In the genomic region with DNA sequence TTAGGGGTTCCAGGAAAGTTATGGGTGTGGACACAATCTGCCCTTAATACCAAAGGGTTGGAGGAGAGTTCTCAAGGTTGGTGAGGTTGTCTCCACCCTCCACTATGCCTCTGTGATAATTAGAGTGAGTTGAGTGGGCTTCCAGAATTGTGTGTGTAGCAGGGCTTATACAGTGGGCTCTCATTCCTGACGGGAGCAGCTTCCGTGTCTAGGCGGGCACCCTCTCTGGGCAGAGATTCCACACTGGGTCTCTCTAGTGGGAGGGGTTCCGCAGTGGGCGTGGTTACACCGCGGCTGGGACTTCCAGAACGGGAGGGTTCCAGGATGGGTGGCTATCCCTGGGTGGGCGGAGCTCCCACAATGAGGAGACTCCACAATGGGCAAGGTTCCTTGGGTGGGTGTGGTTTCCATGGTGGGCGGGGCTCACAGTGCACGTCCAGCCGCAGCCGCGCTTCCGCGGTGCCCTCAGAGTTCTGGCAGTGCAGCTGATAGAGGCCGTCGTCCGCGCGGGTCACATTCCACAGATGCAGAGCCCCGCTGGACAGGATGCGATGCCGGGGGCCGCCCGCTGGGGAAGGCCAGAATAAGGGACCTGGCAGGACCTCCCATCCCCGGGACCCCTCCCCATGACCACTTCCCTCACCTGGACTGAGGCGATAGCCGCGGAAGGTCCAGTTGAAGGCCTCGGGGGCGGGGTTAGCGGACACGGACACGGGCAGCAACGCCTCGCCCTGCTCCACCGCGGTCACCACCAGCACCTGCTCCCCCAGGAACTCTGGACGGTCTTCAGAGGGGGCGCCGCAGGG, we compare ENCODE assay signal across 14 cellular contexts. TPM values are rescaled to one million over a fixed set of nuclear protein-coding genes. Genes with fewer than 3 reads are reported as not detected.
DNase-seq lines count a peak whose midpoint lies in the region; ATAC-seq, FAIRE-seq and TF ChIP-seq lines count a peak whose summit lies in the region.
"Had no signal": no experiment of that assay in that cellular context is flagged by ENCODE, and none has a peak within 500 bp of the region (broad histone marks: within the 10 kb centered on the region; RNA-seq: fewer than 3 reads in every experiment).

No MANE protein-coding gene starts in this region.

- H3K4me3 ChIP-seq in HUES48 (ENCODE audit: low read depth, low read length): peak overlapping the region; percentile 48; the same call in 1 of the 2 replicates
- H3K4me3 ChIP-seq in K562: no peak overlapping the region
- peak overlapping the region; percentile 4 for H3K4me3 ChIP-seq in mucosa of stomach (ENCODE audit: low read length)
- no peak overlapping the region for H3K4me3 ChIP-seq in kidney (ENCODE audit: low read length in 2 of 2)

- H4K20me1 ChIP-seq in K562 (replicated peaks; ENCODE audit: control insufficient read depth, insufficient read depth, low read length): peaks cover 10% of the 10 kb centered on the region

- H2AFZ ChIP-seq in K562 (ENCODE audit: low read depth, low read length): peak overlapping the region; percentile 57; the same call in 1 of the 2 replicates

- no TSS peak for BruUV-seq in K562 (replicated peaks; lab: Mats Ljungman, UMichigan)

- WGBS in K562 (ENCODE audit: insufficient coverage, low coverage, missing lambda C conversion rate): 2% methylated on average over 40 of the region's 42 CpGs

- TF ChIP-seq RAD21 in K562 (CRISPR knock-in tag; conservative IDR thresholded peaks at IDR 0.05 in 1 of 2, IDR thresholded peaks at IDR 0.05 in 1 of 2): no peak

- H3K79me2 ChIP-seq in K562 (ENCODE audit: control insufficient read depth, insufficient read depth, low read length): no peaks in the 10 kb centered on the region

- CTCF ChIA-PET in K562 (lab: Yijun Ruan, JAX; ENCODE audit: low intra/inter-chr PET ratio): interaction anchor here (0.6 kb wide), 1 partner anchor 597 kb away, joined by 3 read pairs; no protein-coding TSS in a partner anchor

- in situ Hi-C loops in K562 (cut with MboI): no loop called here

- H3K4me1 ChIP-seq in HUES48 (ENCODE audit: control insufficient read depth, insufficient read depth, low read length) (peaks cover 6% of the 10 kb centered on the region; the same call in 1 of the 2 replicates), K562 (replicated peaks in 1 of 2; ENCODE audit: control insufficient read depth in 2 of 2, insufficient read depth in 2 of 2, low read length in 2 of 2) (peaks cover 9 to 27% of the 10 kb centered on the region in 2 experiments), mucosa of stomach (ENCODE audit: control insufficient read depth, insufficient read depth, low read length) (peaks cover 26% of the 10 kb centered on the region), kidney (ENCODE audit: control insufficient read depth in 1 of 2, insufficient read depth in 1 of 2, low read depth in 1 of 2, low read length in 2 of 2) (peaks cover 0 to 5% of the 10 kb centered on the region in 2 donors)

- H3K9me1 ChIP-seq in K562 (ENCODE audit: control insufficient read depth, insufficient read depth, low read length): peaks cover 8% of the 10 kb centered on the region

- H3K27ac ChIP-seq in HUES48 (ENCODE audit: low read depth, low read length): no peak overlapping the region
- no peak overlapping the region for H3K27ac ChIP-seq in K562 (ENCODE audit: extremely low read depth, low read depth, low read length)
- H3K27ac ChIP-seq in kidney (ENCODE audit: low read depth in 2 of 2, low read length in 2 of 2): no peak overlapping the region

- TF ChIP-seq EP300 in K562 (IDR thresholded peaks at IDR 0.05; ENCODE audit: low read length): no peak

- H3K9ac ChIP-seq in HUES48 (ENCODE audit: low read depth, low read length) (no peak overlapping the region), K562 (ENCODE audit: insufficient read depth in 1 of 2, low read depth in 2 of 2, low read length in 2 of 2) (peak overlapping the region in 1 of 2 experiments; percentile 45; a peak in 1 of 4 replicates), mucosa of stomach (ENCODE audit: low read length) (no peak overlapping the region), kidney (ENCODE audit: low read length in 2 of 2) (no peak overlapping the region)

- ATAC-seq in K562 (peak; percentile 84), GM19023 (IDR thresholded peaks at IDR 0.05; ENCODE audit: unreplicated experiment) (no peak)
- ATAC-seq: activated CD4-positive, CD25-positive, alpha-beta regulatory T cell treated with anti-CD3 and anti-CD28 coated beads, Interleukin-2, amount 50 U/mL, for 24 hours had no signal

- TF ChIP-seq POLR2A in K562 (conservative IDR thresholded peaks at IDR 0.05): no peak

- TF ChIP-seq CTCF in K562 (IDR thresholded peaks at IDR 0.05 in 2 of 3, conservative IDR thresholded peaks at IDR 0.05 in 1 of 3; ENCODE audit: insufficient read depth in 2 of 3, low read depth in 1 of 3, low read length in 3 of 3): no peak
- TF ChIP-seq CTCF in kidney (IDR thresholded peaks at IDR 0.05; ENCODE audit: borderline replicate concordance, extremely low read depth, insufficient read depth): no peak

- H3K27me3 ChIP-seq in HUES48 (ENCODE audit: control insufficient read depth, insufficient read depth, low read length) (peaks cover 55% of the 10 kb centered on the region), K562 (ENCODE audit: control insufficient read depth in 2 of 2, insufficient read depth in 2 of 2, low read length in 2 of 2) (peaks cover 24 to 48% of the 10 kb centered on the region in 2 experiments), mucosa of stomach (ENCODE audit: control insufficient read depth, insufficient read depth, low read length) (peaks cover 38% of the 10 kb centered on the region)

- H3K9me3 ChIP-seq in HUES48 (ENCODE audit: control insufficient read depth, insufficient read depth, low read length): no peaks in the 10 kb centered on the region
- no peaks in the 10 kb centered on the region for H3K9me3 ChIP-seq in K562 (replicated peaks; ENCODE audit: control insufficient read depth, insufficient read depth, low read depth, low read length)
- H3K9me3 ChIP-seq in mucosa of stomach (ENCODE audit: control insufficient read depth, low read length): no peaks in the 10 kb centered on the region
- no peaks in the 10 kb centered on the region for H3K9me3 ChIP-seq in kidney (ENCODE audit: control insufficient read depth in 1 of 2, low read length in 2 of 2)

- POLR2A ChIA-PET in K562 (lab: Yijun Ruan, JAX): interaction anchor here (0.6 to 1.7 kb wide), 3 partner anchors 13 to 170 kb away, joined by 3 to 5 read pairs (median 4); a partner anchor contains a TSS

- peak; percentile 48 for DNase-seq in DMS153 (lab: John Stamatoyannopoulos, UW)
- peak; percentile 81 to 93 (median 88) for DNase-seq in K562 (ENCODE audit: extremely low read depth in 1 of 4, low spot score in 3 of 4)
- DNase-seq in NK-92 (lab: John Stamatoyannopoulos, UW; ENCODE audit: unreplicated experiment): no peak
- no peak for DNase-seq in dedifferentiated amniotic fluid mesenchymal stem cell (ENCODE audit: extremely low spot score)
- DNase-seq in kidney: no peak
- DNase-seq: activated naive CD8-positive, alpha-beta T cell treated with anti-CD3 and anti-CD28 coated beads, Interleukin-2, amount 10 ng/mL, durations not matched to agents 7 days and 5 days; Kasumi-1; kidney glomerular epithelial cell had no signal

- FAIRE-seq in K562 (lab: Jason Lieb, UNC) (peak; percentile 92), kidney (lab: Jason Lieb, UNC) (no peak)

- intact Hi-C loops in K562 (cut with micrococcal nuclease) (no loop called here), kidney (cut with DNase I) (no loop called here)

- H3K36me3 ChIP-seq in HUES48 (ENCODE audit: control insufficient read depth, insufficient read depth, low read length): no peaks in the 10 kb centered on the region
- H3K36me3 ChIP-seq in K562 (ENCODE audit: control insufficient read depth, insufficient read depth, low read length): no peaks in the 10 kb centered on the region
- H3K36me3 ChIP-seq in mucosa of stomach (ENCODE audit: control insufficient read depth, insufficient read depth, low read length): no peaks in the 10 kb centered on the region
- no peaks in the 10 kb centered on the region for H3K36me3 ChIP-seq in kidney (ENCODE audit: control insufficient read depth in 1 of 2, insufficient read depth in 2 of 2, low read length in 2 of 2)

- peak overlapping the region; percentile 36 for H3K4me2 ChIP-seq in K562 (ENCODE audit: insufficient read depth, low read length)

RNA-seq across cellular contexts. Expression of a gene that starts 8.4 kb away (rescaled TPM):
- total RNA-seq in K562 (2011; cell fraction: chromatin; rRNA removed; ENCODE audit: low replicate concordance): 0.32 TPM in 1 of 2 replicates, not detected in the other
- 0.17 and 0.39 TPM in 2 replicates for total RNA-seq in K562 (2011; cell fraction: nucleolus; rRNA removed)
- total RNA-seq in K562 (2011; cell fraction: nucleoplasm; rRNA removed): not detected in 2 replicates
- 0.23 TPM in 1 of 2 replicates, not detected in the other for total RNA-seq in K562 (2014; rRNA removed)
- not detected in 2 replicates for total RNA-seq in K562 (2014; rRNA removed; fragmentation: Illumina TruSeq; extraction: Trizol)
- not detected in 2 replicates for total RNA-seq in K562 (2015; rRNA removed; fragmentation: Illumina TruSeq; extraction: Trizol)
- 0.04 TPM in 1 of 2 replicates, not detected in the other for total RNA-seq in K562 (2021)
- 0.01 and 0.12 TPM in 2 replicates for polyA plus RNA-seq in K562 (2011; rRNA removed)
- polyA plus RNA-seq in K562 (2011; cell fraction: cytosol; rRNA removed): 0.04 TPM in 1 of 2 replicates, not detected in the other
- polyA plus RNA-seq in K562 (2011; cell fraction: nucleus; rRNA removed): 0.10 and 0.21 TPM in 2 replicates
- polyA plus RNA-seq in K562 (2012): 0.12 and 3.3 TPM in 2 replicates
- polyA plus RNA-seq in K562 (2014; fragmentation: Illumina TruSeq; extraction: Trizol): not detected in 2 replicates
- polyA plus RNA-seq in K562 (2014; fragmentation: Nextera tagmentation; extraction: Ambion mirVana): not detected
- 0.03 and 0.28 TPM in 2 replicates for polyA plus RNA-seq in K562 (2014; rRNA removed)
- polyA minus RNA-seq in K562 (2011; rRNA and poly(A)+ RNA removed): not detected in 2 replicates
- polyA minus RNA-seq in K562 (2011; cell fraction: cytosol; rRNA and poly(A)+ RNA removed): not detected in 2 replicates
- not detected in 2 replicates for polyA minus RNA-seq in K562 (2011; cell fraction: nucleus; rRNA and poly(A)+ RNA removed)
- 0.25 TPM for total RNA-seq in kidney
- 39.7 TPM for polyA plus RNA-seq in kidney (ENCODE audit: insufficient read depth, low read depth, low replicate concordance)
- total RNA-seq: OCI-LY7, pulmonary artery endothelial cell had no signal

RNA-seq across cellular contexts. Expression of a gene that starts 12.8 kb away (rescaled TPM):
- total RNA-seq in K562 (2011; cell fraction: chromatin; rRNA removed; ENCODE audit: low replicate concordance): 0.42 TPM in 1 of 2 replicates, not detected in the other
- total RNA-seq in K562 (2011; cell fraction: nucleolus; rRNA removed): 0.26 and 0.50 TPM in 2 replicates
- total RNA-seq in K562 (2011; cell fraction: nucleoplasm; rRNA removed): 0.15 and 0.23 TPM in 2 replicates
- total RNA-seq in K562 (2014; rRNA removed) (not detected in 2 replicates), K562 (2014; rRNA removed; fragmentation: Illumina TruSeq; extraction: Trizol) (not detected in 2 replicates), K562 (2015; rRNA removed; fragmentation: Illumina TruSeq; extraction: Trizol) (0.04 and 0.07 TPM in 2 replicates), K562 (2021) (0.09 and 0.16 TPM in 2 replicates), kidney (not detected)
- polyA plus RNA-seq in K562 (2011; rRNA removed) (0.08 and 0.10 TPM in 2 replicates), K562 (2014; fragmentation: Illumina TruSeq; extraction: Trizol) (0.04 TPM in 1 of 2 replicates, not detected in the other), K562 (2014; fragmentation: Nextera tagmentation; extraction: Ambion mirVana) (under 1 TPM in 1 of 2 experiments, not detected in 1; 0.01 TPM), K562 (2014; rRNA removed) (0.11 and 0.12 TPM in 2 replicates), kidney (ENCODE audit: insufficient read depth, low read depth, low replicate concordance) (0.82 TPM)
- polyA plus RNA-seq in K562 (2011; cell fraction: cytosol; rRNA removed): 0.07 and 0.13 TPM in 2 replicates
- 0.22 and 0.41 TPM in 2 replicates for polyA plus RNA-seq in K562 (2011; cell fraction: nucleus; rRNA removed)
- 0.05 and 0.11 TPM in 2 replicates for polyA plus RNA-seq in K562 (2012)
- 0.07 TPM in 1 of 2 replicates, not detected in the other for polyA minus RNA-seq in K562 (2011; rRNA and poly(A)+ RNA removed)
- not detected in 2 replicates for polyA minus RNA-seq in K562 (2011; cell fraction: cytosol; rRNA and poly(A)+ RNA removed)
- polyA minus RNA-seq in K562 (2011; cell fraction: nucleus; rRNA and poly(A)+ RNA removed): 0.13 TPM in 1 of 2 replicates, not detected in the other
- total RNA-seq: pulmonary artery endothelial cell had no signal

RNA-seq across cellular contexts. Expression of a gene that starts 24.5 kb away (rescaled TPM):
- total RNA-seq in K562 (2011; cell fraction: chromatin; rRNA removed; ENCODE audit: low replicate concordance): 3.3 and 19.3 TPM in 2 replicates
- 8.6 and 11.2 TPM in 2 replicates for total RNA-seq in K562 (2011; cell fraction: nucleolus; rRNA removed)
- total RNA-seq in K562 (2011; cell fraction: nucleoplasm; rRNA removed): 7.1 and 7.3 TPM in 2 replicates
- total RNA-seq in K562 (2014; rRNA removed) (5.8 and 9.0 TPM in 2 replicates), K562 (2014; rRNA removed; fragmentation: Illumina TruSeq; extraction: Trizol) (2.3 and 3.0 TPM in 2 replicates), K562 (2015; rRNA removed; fragmentation: Illumina TruSeq; extraction: Trizol) (1.4 and 3.3 TPM in 2 replicates), K562 (2021) (6.9 and 9.9 TPM in 2 replicates), kidney (3.8 TPM)
- polyA plus RNA-seq in K562 (2011; rRNA removed) (4.7 and 8.9 TPM in 2 replicates), K562 (2014; fragmentation: Illumina TruSeq; extraction: Trizol) (6.6 and 7.8 TPM in 2 replicates), K562 (2014; fragmentation: Nextera tagmentation; extraction: Ambion mirVana) (under 1 TPM; 0.69 to 0.87 TPM), K562 (2014; rRNA removed) (6.0 and 8.2 TPM in 2 replicates), kidney (ENCODE audit: insufficient read depth, low read depth, low replicate concordance) (13.6 TPM)
- polyA plus RNA-seq in K562 (2011; cell fraction: cytosol; rRNA removed): 6.1 and 8.3 TPM in 2 replicates
- 16.1 and 16.8 TPM in 2 replicates for polyA plus RNA-seq in K562 (2011; cell fraction: nucleus; rRNA removed)
- 8.7 and 13.6 TPM in 2 replicates for polyA plus RNA-seq in K562 (2012)
- polyA minus RNA-seq in K562 (2011; rRNA and poly(A)+ RNA removed): 1.1 and 1.4 TPM in 2 replicates
- polyA minus RNA-seq in K562 (2011; cell fraction: cytosol; rRNA and poly(A)+ RNA removed): 2.1 and 4.9 TPM in 2 replicates
- polyA minus RNA-seq in K562 (2011; cell fraction: nucleus; rRNA and poly(A)+ RNA removed): 4.7 and 6.4 TPM in 2 replicates

RNA-seq across cellular contexts. Expression of a gene that starts 31.2 kb away (rescaled TPM):
- total RNA-seq in K562 (2011; cell fraction: chromatin; rRNA removed; ENCODE audit: low replicate concordance): not detected in 2 replicates
- total RNA-seq in K562 (2011; cell fraction: nucleolus; rRNA removed): not detected in 2 replicates
- not detected in 2 replicates for total RNA-seq in K562 (2011; cell fraction: nucleoplasm; rRNA removed)
- total RNA-seq in K562 (2014; rRNA removed) (not detected in 2 replicates), K562 (2014; rRNA removed; fragmentation: Illumina TruSeq; extraction: Trizol) (not detected in 2 replicates), K562 (2015; rRNA removed; fragmentation: Illumina TruSeq; extraction: Trizol) (not detected in 2 replicates), K562 (2021) (not detected in 2 replicates), kidney (9.0 TPM)
- polyA plus RNA-seq in K562 (2011; rRNA removed) (not detected in 2 replicates), K562 (2014; fragmentation: Illumina TruSeq; extraction: Trizol) (not detected in 2 replicates), K562 (2014; fragmentation: Nextera tagmentation; extraction: Ambion mirVana) (not detected), K562 (2014; rRNA removed) (not detected in 2 replicates), kidney (ENCODE audit: insufficient read depth, low read depth, low replicate concordance) (409 TPM)
- not detected in 2 replicates for polyA plus RNA-seq in K562 (2011; cell fraction: cytosol; rRNA removed)
- not detected in 2 replicates for polyA plus RNA-seq in K562 (2011; cell fraction: nucleus; rRNA removed)
- 0.04 TPM in 1 of 2 replicates, not detected in the other for polyA plus RNA-seq in K562 (2012)
- polyA minus RNA-seq in K562 (2011; rRNA and poly(A)+ RNA removed): not detected in 2 replicates
- not detected in 2 replicates for polyA minus RNA-seq in K562 (2011; cell fraction: cytosol; rRNA and poly(A)+ RNA removed)
- polyA minus RNA-seq in K562 (2011; cell fraction: nucleus; rRNA and poly(A)+ RNA removed): not detected in 2 replicates
- total RNA-seq: activated naive CD8-positive, alpha-beta T cell treated with anti-CD3 and anti-CD28 coated beads, Interleukin-2, amount 10 ng/mL, durations not matched to agents 7 days and 5 days; OCI-LY7; pulmonary artery endothelial cell had no signal

RNA-seq across cellular contexts. Expression of a gene that starts 56.5 kb away (rescaled TPM):
- total RNA-seq in K562 (2011; cell fraction: chromatin; rRNA removed; ENCODE audit: low replicate concordance): 15.7 and 63.9 TPM in 2 replicates
- 48.6 and 61.0 TPM in 2 replicates for total RNA-seq in K562 (2011; cell fraction: nucleolus; rRNA removed)
- 27.9 and 29.7 TPM in 2 replicates for total RNA-seq in K562 (2011; cell fraction: nucleoplasm; rRNA removed)
- 8.9 and 12.9 TPM in 2 replicates for total RNA-seq in K562 (2014; rRNA removed)
- total RNA-seq in K562 (2014; rRNA removed; fragmentation: Illumina TruSeq; extraction: Trizol): 1.7 and 2.9 TPM in 2 replicates
- total RNA-seq in K562 (2015; rRNA removed; fragmentation: Illumina TruSeq; extraction: Trizol): 6.6 and 7.1 TPM in 2 replicates
- 9.3 and 10.0 TPM in 2 replicates for total RNA-seq in K562 (2021)
- polyA plus RNA-seq in K562 (2011; rRNA removed): 3.3 and 6.8 TPM in 2 replicates
- 5.3 and 6.4 TPM in 2 replicates for polyA plus RNA-seq in K562 (2011; cell fraction: cytosol; rRNA removed)
- 43.9 and 60.1 TPM in 2 replicates for polyA plus RNA-seq in K562 (2011; cell fraction: nucleus; rRNA removed)
- polyA plus RNA-seq in K562 (2012): 2.7 and 5.6 TPM in 2 replicates
- 3.6 and 4.1 TPM in 2 replicates for polyA plus RNA-seq in K562 (2014; fragmentation: Illumina TruSeq; extraction: Trizol)
- polyA plus RNA-seq in K562 (2014; fragmentation: Nextera tagmentation; extraction: Ambion mirVana): under 1 TPM; 0.65 to 0.92 TPM
- 6.3 and 8.9 TPM in 2 replicates for polyA plus RNA-seq in K562 (2014; rRNA removed)
- polyA minus RNA-seq in K562 (2011; rRNA and poly(A)+ RNA removed): 3.2 and 6.3 TPM in 2 replicates
- polyA minus RNA-seq in K562 (2011; cell fraction: cytosol; rRNA and poly(A)+ RNA removed): 10.9 and 12.1 TPM in 2 replicates
- 20.7 and 27.1 TPM in 2 replicates for polyA minus RNA-seq in K562 (2011; cell fraction: nucleus; rRNA and poly(A)+ RNA removed)
- total RNA-seq in kidney: 23.9 TPM
- polyA plus RNA-seq in kidney (ENCODE audit: insufficient read depth, low read depth, low replicate concordance): 1.9 TPM

Comparison
In these comparisons a context has a peak if more than half of its experiments do, and no peak if none do; other contexts are left out.
1. DNase-seq: peak in DMS153 (single experiment) and K562 (4 of 4); none in NK-92 (single experiment), dedifferentiated amniotic fluid mesenchymal stem cell (single experiment) and kidney (single experiment).
2. H3K4me3 ChIP-seq: peak in HUES48 (single experiment) and mucosa of stomach (single experiment); none in K562 (single experiment) and kidney (0 of 2).